8 cellular contexts compared by ENCODE assay signal in the genomic region with DNA sequence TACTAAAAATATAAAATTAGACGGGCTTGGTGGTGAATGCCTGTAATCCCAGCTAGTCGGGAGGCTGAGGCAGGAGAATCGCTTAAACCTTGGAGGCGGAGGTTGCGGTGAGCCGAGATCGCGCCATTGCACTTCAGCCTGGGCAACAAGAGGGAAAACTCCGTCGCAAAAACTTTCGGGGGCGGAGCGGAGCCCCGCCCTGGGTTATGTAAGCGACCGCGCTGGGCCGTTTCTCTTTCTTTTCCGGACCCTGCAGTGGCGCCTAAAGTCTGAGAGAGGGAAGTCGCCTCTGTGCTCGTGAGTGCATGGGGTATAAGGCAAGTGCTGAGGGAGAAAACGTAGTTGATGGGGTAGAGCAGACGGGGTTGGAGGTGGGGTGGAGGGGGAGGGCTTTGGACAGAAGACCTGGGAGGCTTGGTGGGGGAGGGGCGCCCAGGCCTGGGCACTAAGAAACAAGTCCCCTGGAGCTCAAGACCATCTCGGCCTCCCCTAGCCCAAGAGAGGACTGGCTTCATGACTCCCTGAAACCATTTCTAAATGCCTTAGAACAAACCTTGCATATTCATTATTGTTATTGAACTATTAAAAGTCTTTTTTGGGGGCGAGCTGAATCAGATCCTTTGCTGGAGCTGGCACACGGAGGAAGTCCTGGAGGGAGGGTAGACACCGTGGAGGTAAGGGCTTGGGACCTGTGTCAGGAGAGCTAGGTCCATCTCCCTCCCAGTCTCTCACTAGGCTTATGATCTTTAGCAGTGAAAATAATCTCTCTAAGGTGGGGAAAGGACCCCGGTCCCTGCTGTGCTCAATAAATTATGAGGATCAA. TPM values are rescaled to one million over a fixed set of nuclear protein-coding genes. Genes with fewer than 3 reads are reported as not detected.
DNase-seq lines count a peak whose midpoint lies in the region; ATAC-seq, FAIRE-seq and TF ChIP-seq lines count a peak whose summit lies in the region.

No MANE protein-coding gene starts in this region.

- no peak for TF ChIP-seq CTCF in WTC11 (IDR thresholded peaks at IDR 0.05)

- H3K27me3 ChIP-seq in HUES6 (ENCODE audit: control insufficient read depth, insufficient read depth, low read length), result peaks cover 46% of the 10 kb centered on the region

- peaks cover 8% of the 10 kb centered on the region for H3K9me3 Mint-ChIP-seq in WTC11

- peak overlapping the region; percentile 55 for H3K9ac ChIP-seq in HUES6 (ENCODE audit: low read length)

- FAIRE-seq in GM12891 (lab: Jason Lieb, UNC), result no peak

- no peaks in the 10 kb centered on the region for H3K36me3 ChIP-seq in HUES6 (ENCODE audit: control insufficient read depth, insufficient read depth, low read length)

- peak overlapping the region; percentile 95 for H3K27ac Mint-ChIP-seq in WTC11

- intact Hi-C loops in left colon (cut with DNase I, micrococcal nuclease), result no loop called here

- ATAC-seq in WTC11 (peak; percentile 7), left colon (peak; percentile 57)

- TF ChIP-seq POLR2A in GM12891 (IDR thresholded peaks at IDR 0.05; ENCODE audit: low read depth, low read length), result peak; percentile 77

- H3K4me3 Mint-ChIP-seq in WTC11, result peak overlapping the region; percentile 98

- CTCF ChIA-PET in WTC11 (lab: Charles Lee), result interaction anchor here (0.6 to 7.6 kb wide), 12 partner anchors 9 to 263 kb away, joined by 3 to 181 read pairs (median 5); no protein-coding TSS in a partner anchor

- H3K27ac ChIP-seq in HUES6 (ENCODE audit: low read depth, low read length), result no peak overlapping the region

- DNase-seq in GM12891 (ENCODE audit: insufficient read length, low spot score) (no peak), WTC11 (ENCODE audit: low spot score) (peak; percentile 73), left colon (peak; percentile 83 to 90), NCI-H1436 treated with DMSO at 0.1 percent for 48 hours (lab: John Stamatoyannopoulos, UW) (no peak), NCI-H2029 (lab: John Stamatoyannopoulos, UW) (no peak)
- DNase-seq in central memory CD4-positive, alpha-beta T cell, result peak; percentile 66
- peak; percentile 66 for DNase-seq in stimulated activated CD4-positive, alpha-beta T cell treated with anti-CD3 and anti-CD28 coated beads, Interleukin-2, amount 100 ng/mL, for 4 hours (ENCODE audit: low read depth)

- peaks cover 14% of the 10 kb centered on the region for H3K36me3 Mint-ChIP-seq in WTC11

- H3K9me3 ChIP-seq in HUES6 (ENCODE audit: control insufficient read depth, insufficient read depth, low read depth, low read length), result no peaks in the 10 kb centered on the region

- peaks cover 25% of the 10 kb centered on the region for H3K27me3 Mint-ChIP-seq in WTC11 (ENCODE audit: low read depth)

- peaks cover 52% of the 10 kb centered on the region for H3K4me1 Mint-ChIP-seq in WTC11

- H3K4me1 ChIP-seq in HUES6 (ENCODE audit: control insufficient read depth, insufficient read depth, low read length), result peaks cover 22% of the 10 kb centered on the region

- POLR2A ChIA-PET in WTC11 (lab: Charles Lee), result interaction anchor here (0.6 to 1.7 kb wide), 6 partner anchors 42 to 786 kb away, joined by 3 to 16 read pairs (median 4); no protein-coding TSS in a partner anchor

- H3K4me3 ChIP-seq in HUES6 (ENCODE audit: low read depth, low read length), result peak overlapping the region; percentile 64

TF ChIP-seq in GM12891, 5 proteins besides CTCF, POLR2A, EP300 and RAD21:
- TF ChIP-seq POU2F2 (IDR thresholded peaks at IDR 0.05; ENCODE audit: low read depth, low read length), result no peak
- no peak for TF ChIP-seq PAX5 (IDR thresholded peaks at IDR 0.05; ENCODE audit: insufficient read depth, low read length, severe bottlenecking)
- peak; percentile 74 for TF ChIP-seq POLR2AphosphoS5 (IDR thresholded peaks at IDR 0.05; ENCODE audit: low read depth, low read length)
- peak; percentile 28; the same call in 1 of the 2 replicates for TF ChIP-seq TAF1 (IDR thresholded peaks at IDR 0.05; ENCODE audit: low read depth, low read length)
- no peak for TF ChIP-seq SPI1 (IDR thresholded peaks at IDR 0.05; ENCODE audit: low read depth, low read length)

TF ChIP-seq in WTC11, 78 proteins besides CTCF, POLR2A, EP300 and RAD21 (continues in another document):
- TF ChIP-seq RELA (CRISPR knock-in tag; IDR thresholded peaks at IDR 0.05; ENCODE audit: borderline replicate concordance), result no peak
- no peak for TF ChIP-seq ZNF138 (CRISPR knock-in tag; conservative IDR thresholded peaks at IDR 0.05)
- no peak for TF ChIP-seq ELF4 (CRISPR knock-in tag; IDR thresholded peaks at IDR 0.05; ENCODE audit: low read depth)
- no peak for TF ChIP-seq ZNF121 (CRISPR knock-in tag; IDR thresholded peaks at IDR 0.05)
- TF ChIP-seq FOXJ3 (CRISPR knock-in tag; IDR thresholded peaks at IDR 0.05; ENCODE audit: borderline replicate concordance), result no peak
- TF ChIP-seq, protein P1, sequence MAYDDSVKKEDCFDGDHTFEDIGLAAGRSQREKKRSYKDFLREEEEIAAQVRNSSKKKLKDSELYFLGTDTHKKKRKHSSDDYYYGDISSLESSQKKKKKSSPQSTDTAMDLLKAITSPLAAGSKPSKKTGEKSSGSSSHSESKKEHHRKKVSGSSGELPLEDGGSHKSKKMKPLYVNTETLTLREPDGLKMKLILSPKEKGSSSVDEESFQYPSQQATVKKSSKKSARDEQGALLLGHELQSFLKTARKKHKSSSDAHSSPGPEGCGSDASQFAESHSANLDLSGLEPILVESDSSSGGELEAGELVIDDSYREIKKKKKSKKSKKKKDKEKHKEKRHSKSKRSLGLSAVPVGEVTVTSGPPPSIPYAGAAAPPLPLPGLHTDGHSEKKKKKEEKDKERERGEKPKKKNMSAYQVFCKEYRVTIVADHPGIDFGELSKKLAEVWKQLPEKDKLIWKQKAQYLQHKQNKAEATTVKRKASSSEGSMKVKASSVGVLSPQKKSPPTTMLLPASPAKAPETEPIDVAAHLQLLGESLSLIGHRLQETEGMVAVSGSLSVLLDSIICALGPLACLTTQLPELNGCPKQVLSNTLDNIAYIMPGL (CRISPR knock-in tag; IDR thresholded peaks at IDR 0.05), result no peak
- no peak for TF ChIP-seq ESRRA (CRISPR knock-in tag; IDR thresholded peaks at IDR 0.05; ENCODE audit: borderline replicate concordance)
- TF ChIP-seq PRDM15 (CRISPR knock-in tag; IDR thresholded peaks at IDR 0.05), result no peak
- TF ChIP-seq ATF1 (CRISPR knock-in tag; IDR thresholded peaks at IDR 0.05), result no peak
- TF ChIP-seq, protein P2, sequence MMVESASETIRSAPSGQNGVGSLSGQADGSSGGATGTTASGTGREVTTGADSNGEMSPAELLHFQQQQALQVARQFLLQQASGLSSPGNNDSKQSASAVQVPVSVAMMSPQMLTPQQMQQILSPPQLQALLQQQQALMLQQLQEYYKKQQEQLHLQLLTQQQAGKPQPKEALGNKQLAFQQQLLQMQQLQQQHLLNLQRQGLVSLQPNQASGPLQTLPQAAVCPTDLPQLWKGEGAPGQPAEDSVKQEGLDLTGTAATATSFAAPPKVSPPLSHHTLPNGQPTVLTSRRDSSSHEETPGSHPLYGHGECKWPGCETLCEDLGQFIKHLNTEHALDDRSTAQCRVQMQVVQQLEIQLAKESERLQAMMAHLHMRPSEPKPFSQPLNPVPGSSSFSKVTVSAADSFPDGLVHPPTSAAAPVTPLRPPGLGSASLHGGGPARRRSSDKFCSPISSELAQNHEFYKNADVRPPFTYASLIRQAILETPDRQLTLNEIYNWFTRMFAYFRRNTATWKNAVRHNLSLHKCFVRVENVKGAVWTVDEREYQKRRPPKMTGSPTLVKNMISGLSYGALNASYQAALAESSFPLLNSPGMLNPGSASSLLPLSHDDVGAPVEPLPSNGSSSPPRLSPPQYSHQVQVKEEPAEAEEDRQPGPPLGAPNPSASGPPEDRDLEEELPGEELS (CRISPR knock-in tag; IDR thresholded peaks at IDR 0.05), result no peak
- no peak for TF ChIP-seq ZBTB43 (CRISPR knock-in tag; IDR thresholded peaks at IDR 0.05)
- TF ChIP-seq ZNF396 (CRISPR knock-in tag; IDR thresholded peaks at IDR 0.05; ENCODE audit: borderline replicate concordance), result no peak

RNA-seq across cellular contexts. Expression of gene MICA, which starts 2.7 kb away (rescaled TPM):
- 5.0 TPM for polyA plus RNA-seq in GM12891 (2012; ENCODE audit: low read depth, missing spikeins)
- total RNA-seq in WTC11 (2021) (11.4 to 12.9 TPM (median 11.7 TPM) in 3 replicates), left colon (10 to 100 TPM; 18.5 to 23.7 TPM)

RNA-seq across cellular contexts. Expression of gene HLA-B, which starts 43.7 kb away (rescaled TPM):
- polyA plus RNA-seq in GM12891 (2012; ENCODE audit: low read depth, missing spikeins), result 3,160 TPM
- total RNA-seq in WTC11 (2021), result 124 to 149 TPM (median 141 TPM) in 3 replicates
- total RNA-seq in left colon, result 1,000 to 10,000 TPM; 1,508 to 2,239 TPM

Comparison
In these comparisons a context has a peak if more than half of its experiments do, and no peak if none do; other contexts are left out.
1. DNase-seq: peak in WTC11 (single experiment), central memory CD4-positive, alpha-beta T cell (single experiment), left colon (2 of 2) and stimulated activated CD4-positive, alpha-beta T cell treated with anti-CD3 and anti-CD28 coated beads, Interleukin-2, amount 100 ng/mL, for 4 hours (single experiment); none in GM12891 (single experiment), NCI-H1436 treated with DMSO at 0.1 percent for 48 hours (single experiment) and NCI-H2029 (single experiment).
2. RNA of gene HLA-B, which starts 43.7 kb away (total RNA-seq): 1,508 to 2,239 TPM in left colon; 124 to 149 TPM in WTC11; every median in the first group is over 10 times any median in the second.